ENCODE assay signal across 8 cellular contexts in the genomic region with DNA sequence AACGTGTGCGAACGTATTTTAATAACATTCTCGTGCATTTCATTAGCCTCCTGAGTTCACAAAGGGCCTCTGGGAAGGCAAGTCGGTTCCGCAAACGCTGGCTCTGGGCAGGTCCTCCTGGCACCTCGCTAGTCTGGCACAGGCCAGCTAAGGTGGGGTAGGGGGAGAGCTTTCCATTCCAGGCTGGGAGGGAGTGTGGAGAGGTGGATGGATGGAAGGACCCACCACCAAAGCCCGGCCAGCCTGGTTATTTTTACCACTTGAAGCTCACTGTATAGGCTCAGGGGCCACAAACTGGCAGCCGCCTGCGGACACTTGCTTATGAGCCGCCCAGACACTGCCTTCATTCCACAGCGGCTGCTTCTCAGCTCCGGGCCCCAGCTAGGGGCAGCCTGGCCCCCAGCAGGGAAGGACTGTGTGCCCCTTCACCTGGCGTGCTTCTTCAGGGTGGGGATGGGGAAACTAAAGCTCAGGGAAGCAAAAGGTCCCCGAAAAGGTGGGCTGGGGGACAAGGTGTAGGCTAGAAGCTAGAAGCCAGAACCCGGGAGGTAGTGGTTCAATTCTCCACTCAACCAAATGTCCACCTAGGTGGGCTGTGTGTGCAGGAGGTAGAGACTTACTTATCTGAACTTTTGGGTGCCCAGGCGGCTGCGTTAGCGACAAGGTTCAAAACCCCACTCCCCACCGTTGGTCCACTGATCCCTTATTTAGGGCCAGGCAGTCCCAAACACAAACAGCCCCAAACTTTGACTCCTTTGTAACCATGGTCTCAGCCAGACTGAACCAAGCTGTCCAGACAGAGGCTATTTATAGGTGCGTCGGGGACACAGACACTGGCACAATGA. TPM values are rescaled to one million over a fixed set of nuclear protein-coding genes. Genes with fewer than 3 reads are reported as not detected.
DNase-seq lines count a peak whose midpoint lies in the region; ATAC-seq, FAIRE-seq and TF ChIP-seq lines count a peak whose summit lies in the region.

No MANE protein-coding gene starts in this region.

- H3K27ac ChIP-seq in CD4-positive, alpha-beta T cell (ENCODE audit: low read depth, low read length), result no peak overlapping the region
- H3K27ac ChIP-seq in SK-N-MC (no peak overlapping the region), ovary (peak overlapping the region; percentile 57 to 60)

- no peak for DNase-seq in CD4-positive, alpha-beta T cell
- no peak for DNase-seq in SK-N-MC (ENCODE audit: low read depth, low spot score)
- no peak for DNase-seq in fibroblast of villous mesenchyme (ENCODE audit: low read depth)
- peak in 2 of 5 donors; percentile 43 to 54 for DNase-seq in ovary
- no peak for DNase-seq in GM19239 (ENCODE audit: insufficient read length, low spot score)
- no peak for DNase-seq in GM10266 (ENCODE audit: extremely low spot score)

- peak overlapping the region; percentile 95 for H3K4me3 Mint-ChIP-seq in CD4-positive, alpha-beta T cell

- H3K27ac Mint-ChIP-seq in CD4-positive, alpha-beta T cell, result peak overlapping the region; percentile 88

- H3K9me3 ChIP-seq in CD4-positive, alpha-beta T cell (ENCODE audit: control insufficient read depth, low read length), result no peaks in the 10 kb centered on the region
- H3K9me3 ChIP-seq in SK-N-MC (ENCODE audit: low read depth, low read length), result no peaks in the 10 kb centered on the region
- no peaks in the 10 kb centered on the region for H3K9me3 ChIP-seq in ovary

- POLR2A ChIA-PET in CD4-positive, alpha-beta T cell (lab: Charles Lee), result no interaction called here

- no peak for TF ChIP-seq EP300 in ovary (IDR thresholded peaks at IDR 0.05)

- no peaks in the 10 kb centered on the region for H3K9me3 Mint-ChIP-seq in CD4-positive, alpha-beta T cell

- H3K27me3 ChIP-seq in CD4-positive, alpha-beta T cell (ENCODE audit: control insufficient read depth, insufficient read depth, low read length), result no peaks in the 10 kb centered on the region
- H3K27me3 ChIP-seq in ovary, result no peaks in the 10 kb centered on the region

- H3K4me3 ChIP-seq in SK-N-MC, result peak overlapping the region; percentile 80
- peak overlapping the region; percentile 66 for H3K4me3 ChIP-seq in fibroblast of villous mesenchyme (ENCODE audit: low read depth, low read length)
- H3K4me3 ChIP-seq in ovary, result peak overlapping the region; percentile 88

- peaks cover 9% of the 10 kb centered on the region for H3K36me3 Mint-ChIP-seq in CD4-positive, alpha-beta T cell (ENCODE audit: low read depth)

- FAIRE-seq in GM19239 (lab: Jason Lieb, UNC), result no peak

- no peaks in the 10 kb centered on the region for H3K27me3 Mint-ChIP-seq in CD4-positive, alpha-beta T cell

- H3K4me1 Mint-ChIP-seq in CD4-positive, alpha-beta T cell (ENCODE audit: low read depth), result peaks cover 47% of the 10 kb centered on the region

- TF ChIP-seq CTCF in CD4-positive, alpha-beta T cell (IDR thresholded peaks at IDR 0.05), result no peak
- TF ChIP-seq CTCF in fibroblast of villous mesenchyme (IDR thresholded peaks at IDR 0.05; ENCODE audit: insufficient read depth, low read depth, low read length) (no peak), ovary (IDR thresholded peaks at IDR 0.05) (no peak), GM10266 (IDR thresholded peaks at IDR 0.05; ENCODE audit: control insufficient read depth, insufficient read depth, low read depth, missing control alignments) (no peak)

- CTCF ChIA-PET in CD4-positive, alpha-beta T cell (lab: Charles Lee), result interaction anchor here (1.6 kb wide), 1 partner anchor 472 kb away, joined by 3 read pairs; no protein-coding TSS in a partner anchor

- peaks cover 11% of the 10 kb centered on the region for H3K4me1 ChIP-seq in ovary (ENCODE audit: insufficient read depth)

- H3K9ac ChIP-seq in SK-N-MC (ENCODE audit: insufficient read length), result peak overlapping the region; percentile 55

- H3K36me3 ChIP-seq in SK-N-MC (ENCODE audit: insufficient read depth, low read length), result no peaks in the 10 kb centered on the region
- no peaks in the 10 kb centered on the region for H3K36me3 ChIP-seq in ovary

- WGBS in ovary, 3 donors, result 25 to 37% (median 25%) methylated on average over 23 of the region's 23 CpGs

- intact Hi-C loops in CD4-positive, alpha-beta T cell (cut with DNase I, micrococcal nuclease), result loop anchor here (2.0 to 5.0 kb wide), 6 partner anchors 13 to 949 kb away; a partner anchor contains a TSS
- intact Hi-C loops in ovary (cut with DNase I), result no loop called here

- TF ChIP-seq POLR2A in ovary (IDR thresholded peaks at IDR 0.05), result no peak

- ATAC-seq in CD4-positive, alpha-beta T cell (ENCODE audit: poor library complexity), result no peak
- no peak for ATAC-seq in HG02852 (IDR thresholded peaks at IDR 0.05; ENCODE audit: unreplicated experiment)
- ATAC-seq in GM18909 (IDR thresholded peaks at IDR 0.05; ENCODE audit: poor library complexity, unreplicated experiment), result no peak

RNA-seq across cellular contexts. Expression of a gene that starts 1.7 kb away (rescaled TPM):
- total RNA-seq in CD4-positive, alpha-beta T cell, result 10 to 100 TPM; 15.7 to 18.0 TPM
- total RNA-seq in fibroblast of villous mesenchyme, result 0.86 and 2.9 TPM in 2 replicates
- total RNA-seq in ovary, result 10 to 100 TPM in 5 of 7 donors, 1 to 10 TPM in 2; 2.7 to 73.4 (median 17.6) TPM
- polyA plus RNA-seq in ovary, result 10 to 100 TPM; 14.6 to 28.5 TPM

Comparison
In these comparisons a context has a peak if more than half of its experiments do, and no peak if none do; other contexts are left out.
1. H3K27ac ChIP-seq: peak in ovary (2 of 2); none in CD4-positive, alpha-beta T cell (single experiment) and SK-N-MC (single experiment).
2. intact Hi-C loops: an anchor here in CD4-positive, alpha-beta T cell (2.0 to 5.0 kb wide); none called in ovary.
3. Peak in every context shown above with its lines, with median percentiles within 50 percentile points of each other: H3K4me3 ChIP-seq.